Comparison of ENCODE assay signal across 8 cellular contexts in the genomic region with DNA sequence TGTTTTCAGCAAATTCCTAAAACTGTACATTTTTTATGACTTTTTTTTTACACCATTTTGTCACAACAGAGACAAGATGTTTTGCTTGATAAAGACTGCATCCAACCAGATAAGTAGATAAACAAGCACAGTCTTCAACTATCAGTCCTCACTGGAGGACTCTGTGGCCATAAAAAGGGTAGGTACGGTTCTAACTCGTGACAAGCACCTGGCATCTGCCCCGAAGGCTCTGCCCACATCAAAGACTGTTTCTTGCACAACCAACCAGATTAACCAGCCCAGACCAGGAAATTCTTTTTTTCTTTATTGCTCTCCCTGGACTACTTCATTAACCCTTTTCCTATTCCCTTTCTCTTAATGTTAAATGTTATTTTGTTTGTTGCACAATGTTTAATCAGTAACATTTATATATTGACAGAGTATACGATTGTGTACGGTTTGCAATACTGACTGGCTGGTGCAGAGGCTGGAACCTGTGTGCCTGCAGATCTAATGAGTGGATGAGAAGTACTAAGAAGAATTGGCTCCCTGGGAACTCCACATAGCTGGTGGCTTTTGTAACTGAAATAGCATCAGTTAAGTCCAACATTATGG.
DNase-seq lines count a peak whose midpoint lies in the region; ATAC-seq, FAIRE-seq and TF ChIP-seq lines count a peak whose summit lies in the region.

No MANE protein-coding gene starts in this region.

- TF ChIP-seq POLR2A in H54 (IDR thresholded peaks at IDR 0.05; ENCODE audit: low read depth, low read length), result no peak

- no peak for TF ChIP-seq CTCF in C4-2B (conservative IDR thresholded peaks at IDR 0.05)

- no peaks in the 10 kb centered on the region for H3K9me3 Mint-ChIP-seq in activated CD4-positive, alpha-beta memory T cell treated with anti-CD3 and anti-CD28 coated beads for 36 hours

- H3K36me3 ChIP-seq in KOPT-K1 (ENCODE audit: insufficient read depth, low read length), result peaks cover 17% of the 10 kb centered on the region

- ATAC-seq in HG02938 (IDR thresholded peaks at IDR 0.05; ENCODE audit: unreplicated experiment) (no peak), GM21390 (IDR thresholded peaks at IDR 0.05; ENCODE audit: unreplicated experiment) (no peak)

- CTCF ChIA-PET in activated CD4-positive, alpha-beta memory T cell treated with anti-CD3 and anti-CD28 coated beads for 36 hours (lab: Charles Lee), result interaction anchor here (0.7 to 1.3 kb wide), 4 partner anchors 10 to 594 kb away, joined by 3 to 4 read pairs (median 4); no protein-coding TSS in a partner anchor

- H3K36me3 Mint-ChIP-seq in activated CD4-positive, alpha-beta memory T cell treated with anti-CD3 and anti-CD28 coated beads for 36 hours, result peaks cover 23% of the 10 kb centered on the region

- H3K9me3 ChIP-seq in KOPT-K1 (ENCODE audit: insufficient read depth, low read length, poor library complexity, severe bottlenecking), result no peaks in the 10 kb centered on the region

- H3K27me3 Mint-ChIP-seq in activated CD4-positive, alpha-beta memory T cell treated with anti-CD3 and anti-CD28 coated beads for 36 hours, result no peaks in the 10 kb centered on the region

- H3K27ac Mint-ChIP-seq in activated CD4-positive, alpha-beta memory T cell treated with anti-CD3 and anti-CD28 coated beads for 36 hours, result peak overlapping the region; percentile 81

- POLR2A ChIA-PET in activated CD4-positive, alpha-beta memory T cell treated with anti-CD3 and anti-CD28 coated beads for 36 hours (lab: Charles Lee), result interaction anchor here (1.1 to 4.3 kb wide), 3 partner anchors 41 to 74 kb away, joined by 3 to 22 read pairs (median 5); partner anchors contain the start of gene SERINC5

- H3K27ac ChIP-seq in C4-2B (peak overlapping the region; percentile 99), KOPT-K1 (ENCODE audit: low read depth, low read length, poor library complexity, severe bottlenecking) (peak overlapping the region; percentile 97)

- intact Hi-C loops in activated CD4-positive, alpha-beta memory T cell treated with anti-CD3 and anti-CD28 coated beads for 36 hours (cut with micrococcal nuclease), result loop anchor here (1.0 to 2.0 kb wide), 3 partner anchors 8 to 15 kb away; no protein-coding TSS in a partner anchor

- peak; percentile 68 for DNase-seq in activated CD4-positive, alpha-beta memory T cell treated with anti-CD3 and anti-CD28 coated beads for 36 hours
- DNase-seq in iris pigment epithelial cell (ENCODE audit: low read depth), result peak; percentile 24
- no peak for DNase-seq in H54 (ENCODE audit: insufficient read length, low spot score)
- DNase-seq in amygdala (lab: John Stamatoyannopoulos, UW), result no peak

- peak overlapping the region; percentile 59 for H3K4me3 Mint-ChIP-seq in activated CD4-positive, alpha-beta memory T cell treated with anti-CD3 and anti-CD28 coated beads for 36 hours

- no peak for FAIRE-seq in H54 (lab: Jason Lieb, UNC)

- H3K4me1 Mint-ChIP-seq in activated CD4-positive, alpha-beta memory T cell treated with anti-CD3 and anti-CD28 coated beads for 36 hours (ENCODE audit: low read depth), result peaks cover 84% of the 10 kb centered on the region

Comparison
In these comparisons a context has a peak if more than half of its experiments do, and no peak if none do; other contexts are left out.
1. DNase-seq: peak in activated CD4-positive, alpha-beta memory T cell treated with anti-CD3 and anti-CD28 coated beads for 36 hours (single experiment) and iris pigment epithelial cell (single experiment); none in H54 (single experiment) and amygdala (0 of 56).